Comparison of ENCODE assay signal across 8 cellular contexts in genomic region chr19:45370410-45371204, GRCh38. TPM values are rescaled to one million over a fixed set of nuclear protein-coding genes. Genes with fewer than 3 reads are reported as not detected.
DNase-seq lines count a peak whose midpoint lies in the region; ATAC-seq and TF ChIP-seq lines count a peak whose summit lies in the region.

TSS of gene ERCC2 (minus strand) at chr19:45370573. CDS start at chr19:45370540, 33 bp downstream.

- CTCF ChIA-PET in activated CD4-positive, alpha-beta T cell treated with anti-CD3 and anti-CD28 coated beads for 36 hours (lab: Charles Lee): interaction anchor here (0.6 to 1.2 kb wide), 3 partner anchors 31 to 382 kb away, joined by 4 to 5 read pairs (median 4); no protein-coding TSS in a partner anchor

- no peaks in the 10 kb centered on the region for H3K27me3 Mint-ChIP-seq in activated CD4-positive, alpha-beta T cell treated with anti-CD3 and anti-CD28 coated beads for 36 hours

- H3K4me3 Mint-ChIP-seq in activated CD4-positive, alpha-beta T cell treated with anti-CD3 and anti-CD28 coated beads for 36 hours: peak within 1 kb of the TSS; percentile 79

- peak within 1 kb of the TSS; percentile 54 for H3K27ac ChIP-seq in cingulate gyrus (ENCODE audit: low read depth, low read length)

- H3K9me3 Mint-ChIP-seq in activated CD4-positive, alpha-beta T cell treated with anti-CD3 and anti-CD28 coated beads for 36 hours (ENCODE audit: low read depth): no peaks in the 10 kb centered on the region

- peaks cover 8% of the 10 kb centered on the region for H3K4me1 Mint-ChIP-seq in activated CD4-positive, alpha-beta T cell treated with anti-CD3 and anti-CD28 coated beads for 36 hours

- ATAC-seq in HG03439 (IDR thresholded peaks at IDR 0.05; ENCODE audit: unreplicated experiment): peak; percentile 95
- ATAC-seq in activated CD4-positive, alpha-beta T cell treated with anti-CD3 and anti-CD28 coated beads for 36 hours: peak; percentile 100

- TF ChIP-seq POLR2A in GM19193 (IDR thresholded peaks at IDR 0.05; ENCODE audit: extremely low read depth, insufficient read depth, insufficient read length): peak; percentile 50

- POLR2A ChIA-PET in activated CD4-positive, alpha-beta T cell treated with anti-CD3 and anti-CD28 coated beads for 36 hours (lab: Charles Lee): no interaction called here

- H3K36me3 Mint-ChIP-seq in activated CD4-positive, alpha-beta T cell treated with anti-CD3 and anti-CD28 coated beads for 36 hours (ENCODE audit: low read depth): peaks cover 1% of the 10 kb centered on the region

- peak within 1 kb of the TSS; percentile 97 for H3K27ac Mint-ChIP-seq in activated CD4-positive, alpha-beta T cell treated with anti-CD3 and anti-CD28 coated beads for 36 hours

- DNase-seq in AML-193 (lab: John Stamatoyannopoulos, UW) (peak; percentile 92), NCI-H524 (lab: John Stamatoyannopoulos, UW) (peak; percentile 96 to 97), kidney glomerular epithelial cell (lab: John Stamatoyannopoulos, UW) (peak; percentile 94)
- peak; percentile 100 for DNase-seq in activated CD4-positive, alpha-beta T cell treated with anti-CD3 and anti-CD28 coated beads for 36 hours
- DNase-seq in stimulated activated CD4-positive, alpha-beta T cell treated with anti-CD3 and anti-CD28 coated beads, Interleukin-1b, Interleukin-23, amount 100 ng/mL, for 1 hour (ENCODE audit: low read depth in 2 of 2): peak; percentile 99

- intact Hi-C loops in activated CD4-positive, alpha-beta T cell treated with anti-CD3 and anti-CD28 coated beads for 36 hours (cut with DNase I, micrococcal nuclease): loop anchor here in 1 of 2 experiments (1.0 kb wide), 11 partner anchors 30 to 480 kb away; partner anchors contain the start of genes BLOC1S3, CLASRP, CLPTM1 and ERCC1

RNA-seq across cellular contexts. Expression of gene ERCC2, which starts in this region (rescaled TPM):
- 10 to 100 TPM; 27.5 to 30.4 TPM for total RNA-seq in activated CD4-positive, alpha-beta T cell treated with anti-CD3 and anti-CD28 coated beads for 36 hours

Comparison
In these comparisons a context has a peak if more than half of its experiments do, and no peak if none do; other contexts are left out.
1. Peak in every context shown above with its lines: DNase-seq, ATAC-seq and H3K27ac ChIP-seq.